Comparison of ENCODE assay signal across 23 cellular contexts in the genomic region with DNA sequence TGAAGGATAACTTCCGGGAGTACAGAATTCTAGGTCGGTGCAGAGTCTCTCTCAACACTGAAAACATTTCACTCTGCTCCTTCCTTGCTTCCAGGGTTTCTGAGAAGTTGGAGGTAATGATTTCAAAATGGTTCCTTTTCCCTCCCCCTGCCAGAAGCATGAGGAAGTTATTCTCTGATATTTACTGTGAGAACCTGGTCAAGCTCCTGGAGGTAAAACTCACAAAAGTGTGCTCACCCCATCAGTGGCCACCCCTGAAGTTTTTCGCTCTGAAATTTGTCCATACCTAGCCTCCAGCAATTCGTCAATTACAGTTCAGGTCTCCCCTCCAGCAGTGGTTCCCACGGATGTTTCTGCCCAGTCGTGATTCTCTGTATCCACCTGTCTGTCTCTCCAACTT. TPM values are rescaled to one million over a fixed set of nuclear protein-coding genes. Genes with fewer than 3 reads are reported as not detected.
"Had no signal": no experiment of that assay in that cellular context is flagged by ENCODE, and none has a peak within 500 bp of the region (broad histone marks: within the 10 kb centered on the region; RNA-seq: fewer than 3 reads in every experiment).

No MANE protein-coding gene starts in this region.

- H3K27me3 Mint-ChIP-seq: IgD-negative memory B cell had no signal

- DNase-seq: KBM-7, MV-4-11, NCI-H1048, NCI-H1105, NCI-H1417, NCI-H1436 treated with DMSO at 0.1 percent for 48 hours, NCI-H1694, NCI-H187 treated with DMSO at 0.1 percent for 48 hours, NCI-H2029 treated with DMSO at 0.1 percent for 48 hours, NCI-H2227 treated with DMSO at 0.1 percent for 48 hours, NCI-H524, NCI-H526 treated with DMSO at 0.1 percent for 48 hours, NCI-H748 treated with DMSO at 0.1 percent for 48 hours, SHP77 had no signal

- H3K4me3 Mint-ChIP-seq: IgD-negative memory B cell had no signal

- H3K9me3 Mint-ChIP-seq: IgD-negative memory B cell had no signal

- H3K27ac ChIP-seq: RWPE1 had no signal

- ATAC-seq: Panc1, SK-N-SH treated with all-trans-retinoic acid at 6 μM for 48 hours had no signal

- H3K36me3 Mint-ChIP-seq: IgD-negative memory B cell had no signal

RNA-seq across cellular contexts. Expression of a gene that starts 30.3 kb away (rescaled TPM):
- total RNA-seq: HT1080, LHCN-M2, MCF 10A, NCI-H460, SK-MEL-5 had no signal
- polyA plus RNA-seq: IgD-negative memory B cell had no signal
